12 cellular contexts compared by ENCODE assay signal in the genomic region with DNA sequence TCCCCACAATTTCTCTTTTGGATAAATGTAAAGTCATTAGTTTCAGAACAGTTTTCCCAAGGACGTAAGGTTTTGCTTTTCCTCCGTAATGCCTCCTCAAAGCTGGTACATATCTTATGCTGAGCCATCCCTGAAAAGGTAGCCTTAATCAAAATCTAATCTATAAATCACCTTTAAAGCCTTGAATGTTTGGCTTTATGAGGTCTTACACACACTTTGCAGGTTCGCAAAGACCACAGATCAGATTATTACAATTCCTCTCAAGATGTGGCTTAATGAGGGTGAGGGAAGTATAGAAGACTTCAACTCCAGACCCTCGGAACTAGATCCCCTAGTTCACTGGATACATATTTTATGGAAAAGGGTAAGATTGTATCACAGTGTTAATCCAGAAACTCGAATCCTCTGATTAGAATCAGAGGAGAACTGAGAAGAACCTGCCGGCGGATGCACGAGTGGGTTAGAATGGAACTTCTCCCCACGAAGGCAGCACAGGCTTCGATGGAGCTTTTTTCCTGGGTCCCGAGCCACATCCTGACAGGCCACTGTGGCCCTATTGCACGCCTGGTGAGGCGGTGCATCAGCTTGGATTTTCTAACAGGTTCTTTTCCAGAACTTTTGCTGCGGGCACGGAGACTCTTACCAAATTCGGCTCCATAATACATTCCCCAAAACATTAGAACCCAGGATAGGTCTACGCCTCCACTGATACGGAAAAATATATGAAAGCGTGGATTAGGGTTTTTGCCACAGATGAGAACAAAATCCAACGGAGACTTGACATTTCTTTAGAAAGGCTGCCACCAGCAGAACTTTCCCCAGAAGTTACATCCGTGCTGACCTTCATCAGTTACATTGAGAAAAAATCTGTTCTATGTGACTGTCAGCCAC. TPM values are rescaled to one million over a fixed set of nuclear protein-coding genes. Genes with fewer than 3 reads are reported as not detected.
DNase-seq lines count a peak whose midpoint lies in the region; ATAC-seq and TF ChIP-seq lines count a peak whose summit lies in the region.
"Had no signal": no experiment of that assay in that cellular context is flagged by ENCODE, and none has a peak within 500 bp of the region (broad histone marks: within the 10 kb centered on the region; RNA-seq: fewer than 3 reads in every experiment).

No MANE protein-coding gene starts in this region.

- no peak for DNase-seq in CD4-positive, alpha-beta T cell
- no peak for DNase-seq in glutamatergic neuron
- no peak for DNase-seq in neural crest cell (ENCODE audit: low read depth, low spot score)
- no peak for DNase-seq in posterior cingulate gyrus
- no peak for DNase-seq in posterior vena cava (ENCODE audit: low spot score)
- DNase-seq: activated CD8-positive, alpha-beta T cell treated with anti-CD3 and anti-CD28 coated beads, Interleukin-2, amount 10 ng/mL, durations not matched to agents 7 days and 5 days; NCI-H524 had no signal

- peak overlapping the region; percentile 39 for H3K4me3 Mint-ChIP-seq in CD4-positive, alpha-beta T cell
- H3K4me3 Mint-ChIP-seq in IgD-negative memory B cell (peak overlapping the region in 3 of 4 donors; percentile 35 to 53 (median 47)), glutamatergic neuron (ENCODE audit: unreplicated experiment) (peak overlapping the region; percentile 79), neural crest cell (peak overlapping the region; percentile 86)
- H3K4me3 Mint-ChIP-seq: activated CD8-positive, alpha-beta T cell treated with anti-CD3 and anti-CD28 coated beads, Interleukin-2, amount 10 ng/mL, durations not matched to agents 7 days and 5 days had no signal

- no peaks in the 10 kb centered on the region for H3K9me3 ChIP-seq in CD4-positive, alpha-beta T cell (ENCODE audit: control insufficient read depth, low read length)
- H3K9me3 ChIP-seq: breast epithelium had no signal

- no peaks in the 10 kb centered on the region for H3K9me3 Mint-ChIP-seq in CD4-positive, alpha-beta T cell
- no peaks in the 10 kb centered on the region for H3K9me3 Mint-ChIP-seq in IgD-negative memory B cell
- H3K9me3 Mint-ChIP-seq in glutamatergic neuron (ENCODE audit: unreplicated experiment): peaks cover 2% of the 10 kb centered on the region
- no peaks in the 10 kb centered on the region for H3K9me3 Mint-ChIP-seq in neural crest cell

- POLR2A ChIA-PET in CD4-positive, alpha-beta T cell (lab: Charles Lee): no interaction called here

- CTCF ChIA-PET in CD4-positive, alpha-beta T cell (lab: Charles Lee): no interaction called here

- no peak for ATAC-seq in CD4-positive, alpha-beta T cell (ENCODE audit: poor library complexity)
- ATAC-seq in HG03469 (IDR thresholded peaks at IDR 0.05; ENCODE audit: unreplicated experiment): no peak
- ATAC-seq in GM18909 (IDR thresholded peaks at IDR 0.05; ENCODE audit: poor library complexity, unreplicated experiment): no peak

- no peaks in the 10 kb centered on the region for H3K36me3 Mint-ChIP-seq in CD4-positive, alpha-beta T cell (ENCODE audit: low read depth)
- H3K36me3 Mint-ChIP-seq in IgD-negative memory B cell (no peaks in the 10 kb centered on the region), glutamatergic neuron (ENCODE audit: unreplicated experiment) (no peaks in the 10 kb centered on the region), neural crest cell (ENCODE audit: low read depth) (no peaks in the 10 kb centered on the region)

- peaks cover 63% of the 10 kb centered on the region for H3K27me3 ChIP-seq in CD4-positive, alpha-beta T cell (ENCODE audit: control insufficient read depth, insufficient read depth, low read length)

- intact Hi-C loops in CD4-positive, alpha-beta T cell (cut with DNase I, micrococcal nuclease): no loop called here
- intact Hi-C loops in posterior cingulate gyrus (cut with DNase I) (no loop called here), posterior vena cava (cut with DNase I) (no loop called here)

- H3K27ac Mint-ChIP-seq in CD4-positive, alpha-beta T cell: no peak overlapping the region
- no peak overlapping the region for H3K27ac Mint-ChIP-seq in IgD-negative memory B cell
- H3K27ac Mint-ChIP-seq in glutamatergic neuron (ENCODE audit: unreplicated experiment): no peak overlapping the region
- no peak overlapping the region for H3K27ac Mint-ChIP-seq in neural crest cell (ENCODE audit: unreplicated experiment)
- H3K27ac Mint-ChIP-seq: activated CD8-positive, alpha-beta T cell treated with anti-CD3 and anti-CD28 coated beads, Interleukin-2, amount 10 ng/mL, durations not matched to agents 7 days and 5 days had no signal

- H3K27me3 Mint-ChIP-seq in CD4-positive, alpha-beta T cell: peaks cover 86% of the 10 kb centered on the region
- H3K27me3 Mint-ChIP-seq in IgD-negative memory B cell (peaks cover 46% of the 10 kb centered on the region), glutamatergic neuron (ENCODE audit: unreplicated experiment) (peaks cover 2% of the 10 kb centered on the region), neural crest cell (ENCODE audit: low read depth) (peaks cover 66% of the 10 kb centered on the region)

- TF ChIP-seq CTCF in CD4-positive, alpha-beta T cell (IDR thresholded peaks at IDR 0.05): no peak
- TF ChIP-seq CTCF in glutamatergic neuron (IDR thresholded peaks at IDR 0.05; ENCODE audit: partially characterized antibody, unreplicated experiment) (no peak), neural crest cell (conservative IDR thresholded peaks at IDR 0.05) (no peak)

- no peak overlapping the region for H3K27ac ChIP-seq in CD4-positive, alpha-beta T cell (ENCODE audit: low read depth, low read length)
- H3K27ac ChIP-seq: breast epithelium, C4-2B had no signal

- peaks cover 10% of the 10 kb centered on the region for H3K4me1 Mint-ChIP-seq in CD4-positive, alpha-beta T cell (ENCODE audit: low read depth)
- peaks cover 5 to 9% (median 7%) of the 10 kb centered on the region in 3 donors for H3K4me1 Mint-ChIP-seq in IgD-negative memory B cell
- H3K4me1 Mint-ChIP-seq in glutamatergic neuron (ENCODE audit: low read depth, unreplicated experiment): peaks cover 2% of the 10 kb centered on the region
- H3K4me1 Mint-ChIP-seq in neural crest cell: peaks cover 42% of the 10 kb centered on the region

RNA-seq across cellular contexts. Expression of gene CTXND1, which starts 1.2 kb away (rescaled TPM):
- total RNA-seq in CD4-positive, alpha-beta T cell: not detected
- 0.04 TPM for polyA plus RNA-seq in IgD-negative memory B cell
- total RNA-seq in glutamatergic neuron (ENCODE audit: unreplicated experiment) (0.39 TPM), neural crest cell (1.3 TPM in 2 replicates), posterior vena cava (under 1 TPM in 1 of 2 donors, not detected in 1; 0.05 TPM)
- total RNA-seq: activated CD8-positive, alpha-beta T cell treated with anti-CD3 and anti-CD28 coated beads, Interleukin-2, amount 10 ng/mL, durations not matched to agents 7 days and 5 days; breast epithelium had no signal
